ENCODE assay signal across 1 cellular context in genomic region chr14:89270439-89271227, GRCh38.
TF ChIP-seq lines count a peak whose summit lies in the region.

No MANE protein-coding gene starts in this region.

TF ChIP-seq in GM12878, 131 proteins besides CTCF, POLR2A, EP300 and RAD21 (continued from another document):
- TF ChIP-seq RELB (IDR thresholded peaks at IDR 0.05; ENCODE audit: low read depth) (peak; percentile 27; the same call in 1 of the 2 replicates), MEF2B (IDR thresholded peaks at IDR 0.05; ENCODE audit: partially characterized antibody, poor library complexity, severe bottlenecking) (peak; percentile 34), TCF3 (IDR thresholded peaks at IDR 0.05; ENCODE audit: borderline replicate concordance, insufficient read depth, low read depth, low read length) (no peak), BHLHE40 (IDR thresholded peaks at IDR 0.05; ENCODE audit: borderline replicate concordance in 1 of 2, low read depth in 2 of 2, low read length in 1 of 2) (peak; percentile 93 to 96), ZBED1 (IDR thresholded peaks at IDR 0.05; ENCODE audit: borderline replicate concordance) (no peak), ATF7 (IDR thresholded peaks at IDR 0.05; ENCODE audit: low read depth) (0 out of 2 replicates have a peak, but pooled peaks have one; percentile 27), RUNX3 (IDR thresholded peaks at IDR 0.05; ENCODE audit: low read length) (0 out of 2 replicates have a peak, but pooled peaks have one; percentile 16), PAX5 (IDR thresholded peaks at IDR 0.05; ENCODE audit: borderline replicate concordance, low read depth, low read length) (peak; percentile 64; the same call in 1 of the 2 replicates), IRF3 (IDR thresholded peaks at IDR 0.05) (no peak), USF1 (IDR thresholded peaks at IDR 0.05; ENCODE audit: borderline replicate concordance, extremely low read length, insufficient read depth, low read depth, low read length) (peak; percentile 77), USF2 (IDR thresholded peaks at IDR 0.05; ENCODE audit: borderline replicate concordance, low read depth, low read length) (peak; percentile 8; the same call in 1 of the 2 replicates), IKZF1 (conservative IDR thresholded peaks at IDR 0.05) (peak; percentile 30; the same call in 1 of the 2 replicates), MTA2 (IDR thresholded peaks at IDR 0.05; ENCODE audit: low read depth) (peak; percentile 48; the same call in 1 of the 2 replicates), ZNF207 (IDR thresholded peaks at IDR 0.05; ENCODE audit: borderline replicate concordance) (no peak), EED (IDR thresholded peaks at IDR 0.05; ENCODE audit: low read depth) (0 out of 2 replicates have a peak, but pooled peaks have one; percentile 15), SMC3 (IDR thresholded peaks at IDR 0.05; ENCODE audit: borderline replicate concordance, low read length) (no peak), MYB (IDR thresholded peaks at IDR 0.05; ENCODE audit: borderline replicate concordance, low read depth, low read length) (no peak), YY1 (IDR thresholded peaks at IDR 0.05; ENCODE audit: low read depth, low read length) (no peak), MXI1 (IDR thresholded peaks at IDR 0.05; ENCODE audit: low read depth, low read length) (peak; percentile 79; the same call in 1 of the 2 replicates)
